ENCODE assay signal across 8 cellular contexts in genomic region chr15:68298882-68299381, GRCh38. TPM values are rescaled to one million over a fixed set of nuclear protein-coding genes. Genes with fewer than 3 reads are reported as not detected.
DNase-seq lines count a peak whose midpoint lies in the region; ATAC-seq and TF ChIP-seq lines count a peak whose summit lies in the region.
"Had no signal": no experiment of that assay in that cellular context is flagged by ENCODE, and none has a peak within 500 bp of the region (broad histone marks: within the 10 kb centered on the region; RNA-seq: fewer than 3 reads in every experiment).

No MANE protein-coding gene starts in this region.

- H4K20me1 ChIP-seq in GM23248 (ENCODE audit: insufficient read depth) (no peaks in the 10 kb centered on the region), fibroblast of lung (ENCODE audit: control insufficient read depth, extremely low read depth, insufficient read depth, low read length) (no peaks in the 10 kb centered on the region)

- H3K27ac ChIP-seq in GM23248 (peak overlapping the region; percentile 71), fibroblast of lung (ENCODE audit: insufficient read depth, low read length) (peak overlapping the region; percentile 44)
- H3K27ac ChIP-seq: VCaP had no signal

- peaks cover 22% of the 10 kb centered on the region for H3K4me1 ChIP-seq in GM23248 (ENCODE audit: insufficient read depth)
- no peaks in the 10 kb centered on the region for H3K4me1 ChIP-seq in fibroblast of lung (ENCODE audit: control insufficient read depth, extremely low read depth, insufficient read depth, low read length)
- H3K4me1 ChIP-seq in skeletal muscle satellite cell (ENCODE audit: control insufficient read depth, insufficient read depth, low read length): peaks cover 8% of the 10 kb centered on the region

- H3K79me2 ChIP-seq in GM23248 (ENCODE audit: insufficient read depth): peaks cover 51% of the 10 kb centered on the region
- peaks cover 7% of the 10 kb centered on the region for H3K79me2 ChIP-seq in fibroblast of lung (ENCODE audit: control insufficient read depth, insufficient read depth, low read length)

- H3K9me3 ChIP-seq in GM23248 (ENCODE audit: low read depth) (no peaks in the 10 kb centered on the region), fibroblast of lung (ENCODE audit: control insufficient read depth, insufficient read depth, low read depth, low read length) (no peaks in the 10 kb centered on the region), skeletal muscle satellite cell (replicated peaks; ENCODE audit: low read length) (no peaks in the 10 kb centered on the region)

- H3K27me3 ChIP-seq in GM23248 (replicated peaks; ENCODE audit: insufficient read depth) (no peaks in the 10 kb centered on the region), fibroblast of lung (ENCODE audit: control insufficient read depth, insufficient read depth, low read length) (no peaks in the 10 kb centered on the region), skeletal muscle satellite cell (ENCODE audit: control insufficient read depth, insufficient read depth, low read length) (no peaks in the 10 kb centered on the region)

- H3K4me3 ChIP-seq in GM23248 (peak overlapping the region; percentile 63), fibroblast of lung (replicated peaks in 1 of 4; ENCODE audit: control extremely low read depth in 1 of 4, insufficient read depth in 1 of 4, low read depth in 3 of 4, low read length in 4 of 4) (peak overlapping the region in 3 of 4 experiments; percentile 14 to 28 (median 26)), skeletal muscle satellite cell (ENCODE audit: low read length) (peak overlapping the region; percentile 43)

- H2AFZ ChIP-seq in GM23248 (peak overlapping the region; percentile 9; the same call in 1 of the 2 replicates), fibroblast of lung (ENCODE audit: low read length) (peak overlapping the region; percentile 45)

- peak overlapping the region; percentile 63 for H3K9ac ChIP-seq in GM23248
- H3K9ac ChIP-seq in fibroblast of lung (ENCODE audit: insufficient read depth, low read length): no peak overlapping the region
- H3K9ac ChIP-seq in skeletal muscle satellite cell (ENCODE audit: low read depth, low read length): no peak overlapping the region

- peak; percentile 92 for ATAC-seq in GM18517 (IDR thresholded peaks at IDR 0.05; ENCODE audit: unreplicated experiment)

- DNase-seq in GM23248 (peak; percentile 74), NAMALWA (ENCODE audit: low spot score) (peak; percentile 88), fibroblast of lung (ENCODE audit: low read depth in 2 of 2) (peak in 1 of 2 donors; percentile 31), NCI-H1436 (lab: John Stamatoyannopoulos, UW) (no peak), amniotic stem cell (lab: John Stamatoyannopoulos, UW) (no peak)

- TF ChIP-seq CTCF in fibroblast of lung (conservative IDR thresholded peaks at IDR 0.05 in 1 of 2, IDR thresholded peaks at IDR 0.05 in 1 of 2; ENCODE audit: low read depth in 1 of 2, low read length in 2 of 2): no peak

- H3K4me2 ChIP-seq in GM23248 (ENCODE audit: unreplicated experiment): peak overlapping the region; percentile 70
- H3K4me2 ChIP-seq in fibroblast of lung (ENCODE audit: extremely low read depth, insufficient read depth, low read length): peak overlapping the region; percentile 89
- H3K4me2 ChIP-seq in skeletal muscle satellite cell (ENCODE audit: low read length): peak overlapping the region; percentile 70

- H3K9me2 ChIP-seq in GM23248 (ENCODE audit: insufficient read depth): no peaks in the 10 kb centered on the region

- in situ Hi-C loops in GM23248 (cut with MboI): no loop called here

- H3F3A ChIP-seq in GM23248 (ENCODE audit: insufficient read depth): peaks cover 75% of the 10 kb centered on the region

- H3K36me3 ChIP-seq in GM23248 (ENCODE audit: low read depth) (peaks cover 38% of the 10 kb centered on the region), fibroblast of lung (ENCODE audit: control insufficient read depth, insufficient read depth, low read length) (peaks cover 2% of the 10 kb centered on the region), skeletal muscle satellite cell (ENCODE audit: insufficient read depth, low read length) (peaks cover 26% of the 10 kb centered on the region)

- WGBS in GM23248 (ENCODE audit: low coverage in 1 of 2, low lambda C conversion rate in 2 of 2, missing lambda C conversion rate in 2 of 2), 2 experiments: 3 to 4% methylated on average over 6 of the region's 6 CpGs

RNA-seq across cellular contexts. Expression of gene FEM1B, which starts 21.4 kb away (rescaled TPM):
- 33.9 and 36.2 TPM in 2 replicates for total RNA-seq in GM23248 (2014; rRNA removed; shearing (Covaris generic))
- 15.7 and 16.0 TPM in 2 replicates for polyA plus RNA-seq in GM23248 (2016; fragmentation: Nextera tagmentation; extraction: Ambion mirVana)
- 46.7 and 48.4 TPM in 2 replicates for total RNA-seq in fibroblast of lung
- polyA plus RNA-seq in fibroblast of lung: 20.9 and 38.2 TPM in 2 replicates
- polyA plus RNA-seq in fibroblast of lung (2012): 12.7 and 26.3 TPM in 2 replicates
- 52.3 and 178 TPM in 2 replicates for polyA minus RNA-seq in fibroblast of lung (ENCODE audit: low replicate concordance)
- 36.7 and 42.8 TPM in 2 replicates for total RNA-seq in skeletal muscle satellite cell (2012; rRNA removed)

Comparison
In these comparisons a context has a peak if more than half of its experiments do, and no peak if none do; other contexts are left out.
1. DNase-seq: peak in GM23248 (single experiment) and NAMALWA (single experiment); none in NCI-H1436 (single experiment) and amniotic stem cell (single experiment).
2. Peak in every context shown above with its lines, with median percentiles within 50 percentile points of each other: H3K4me2 ChIP-seq and H3K4me3 ChIP-seq.